In the genomic region with DNA sequence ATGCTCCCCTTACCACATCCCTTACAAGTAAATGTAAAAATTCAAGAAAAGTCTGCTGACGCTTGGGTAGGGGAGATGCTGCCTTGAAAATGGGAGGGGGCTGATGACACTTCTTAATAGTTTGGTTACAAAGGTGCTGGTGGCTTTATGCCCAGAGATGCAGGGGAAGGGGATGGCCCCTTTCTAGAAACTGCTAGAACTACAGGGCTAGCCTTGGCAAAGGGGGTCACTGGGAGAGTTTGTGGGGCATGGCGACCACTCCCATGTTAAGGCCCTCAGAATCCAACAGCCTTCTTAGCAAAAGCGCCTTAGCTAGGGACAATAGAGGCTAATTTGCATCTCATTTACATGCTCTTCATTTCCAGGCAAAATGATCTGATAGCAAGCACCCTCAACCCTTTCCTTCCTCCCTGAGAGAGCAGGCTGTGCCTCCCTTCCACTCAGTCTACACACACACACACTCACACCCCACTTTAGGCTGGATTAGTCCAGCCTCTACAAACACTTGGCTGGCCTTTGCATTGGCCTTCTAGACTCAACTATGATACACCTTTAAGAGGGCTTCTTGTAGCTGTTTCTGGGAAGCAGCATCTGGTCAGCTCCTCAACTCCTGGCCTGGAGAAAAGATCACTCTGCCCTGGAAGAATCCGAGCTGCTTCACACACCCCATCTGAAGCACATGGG, we compare ENCODE assay signal across 13 cellular contexts. TPM values are rescaled to one million over a fixed set of nuclear protein-coding genes. Genes with fewer than 3 reads are reported as not detected.
DNase-seq lines count a peak whose midpoint lies in the region; ATAC-seq and TF ChIP-seq lines count a peak whose summit lies in the region.
"Had no signal": no experiment of that assay in that cellular context is flagged by ENCODE, and none has a peak within 500 bp of the region (broad histone marks: within the 10 kb centered on the region; RNA-seq: fewer than 3 reads in every experiment).

No MANE protein-coding gene starts in this region.

- H3K27me3 Mint-ChIP-seq in chondrocyte (ENCODE audit: low read depth), result no peaks in the 10 kb centered on the region

- no peak overlapping the region for H3K4me3 Mint-ChIP-seq in chondrocyte (ENCODE audit: unreplicated experiment)

- peaks cover 7% of the 10 kb centered on the region for H3K36me3 ChIP-seq in mesodermal cell (ENCODE audit: control insufficient read depth, insufficient read depth, low read length)
- H3K36me3 ChIP-seq in suprapubic skin, result peaks cover 6% of the 10 kb centered on the region

- peak overlapping the region; percentile 68 for H3K4me3 ChIP-seq in mesodermal cell (ENCODE audit: extremely low read depth, insufficient read depth, low read length, poor library complexity, severe bottlenecking)
- H3K4me3 ChIP-seq in suprapubic skin, result peak overlapping the region; percentile 91

- H3K4me1 ChIP-seq in mesodermal cell (ENCODE audit: control insufficient read depth, insufficient read depth, low read length, poor library complexity, severe bottlenecking) (peaks cover 20% of the 10 kb centered on the region), suprapubic skin (peaks cover 27% of the 10 kb centered on the region)

- no peak for TF ChIP-seq POLR2A in suprapubic skin (IDR thresholded peaks at IDR 0.05)

- 68 to 72% methylated on average over 3 to 4 of the region's 4 CpGs for WGBS in mesodermal cell (ENCODE audit: insufficient coverage in 2 of 2), 2 experiments
- WGBS in suprapubic skin, result 69% methylated on average over 4 of the region's 4 CpGs

- no peak for TF ChIP-seq CTCF in chondrocyte (IDR thresholded peaks at IDR 0.05)
- TF ChIP-seq CTCF in suprapubic skin (IDR thresholded peaks at IDR 0.05), result no peak

- H3K9me3 ChIP-seq in mesodermal cell (ENCODE audit: control insufficient read depth, low read length) (no peaks in the 10 kb centered on the region), suprapubic skin (no peaks in the 10 kb centered on the region)

- DNase-seq in DMS53 (lab: John Stamatoyannopoulos, UW) (peak; percentile 57), DMS53 treated with DMSO at 0.1 percent for 48 hours (lab: John Stamatoyannopoulos, UW; ENCODE audit: unreplicated experiment) (no peak), chondrocyte (ENCODE audit: low spot score) (peak; percentile 50), suprapubic skin (ENCODE audit: low spot score in 2 of 2) (no peak), NCI-H2227 treated with DMSO at 0.1 percent for 48 hours (lab: John Stamatoyannopoulos, UW) (no peak), NCI-H146 treated with DMSO at 0.1 percent for 48 hours (lab: John Stamatoyannopoulos, UW; ENCODE audit: unreplicated experiment) (no peak)
- DNase-seq: activated CD4-positive, alpha-beta memory T cell treated with anti-CD3 and anti-CD28 coated beads, Interleukin-2, amount 10 ng/mL, durations not matched to agents 7 days and 5 days; cerebellar nuclear complex had no signal

- H3K27ac Mint-ChIP-seq in chondrocyte (ENCODE audit: unreplicated experiment), result peak overlapping the region; percentile 1
- H3K27ac Mint-ChIP-seq: activated CD4-positive, alpha-beta memory T cell treated with anti-CD3 and anti-CD28 coated beads, Interleukin-2, amount 10 ng/mL, durations not matched to agents 7 days and 5 days had no signal

- H3K9me3 Mint-ChIP-seq in chondrocyte (ENCODE audit: low read depth), result no peaks in the 10 kb centered on the region
- H3K9me3 Mint-ChIP-seq: activated CD4-positive, alpha-beta memory T cell treated with anti-CD3 and anti-CD28 coated beads, Interleukin-2, amount 10 ng/mL, durations not matched to agents 7 days and 5 days had no signal

- H3K27ac ChIP-seq in mesodermal cell (ENCODE audit: low read depth, low read length, severe bottlenecking) (no peak overlapping the region), suprapubic skin (no peak overlapping the region)
- H3K27ac ChIP-seq: 22Rv1 had no signal

- TF ChIP-seq EP300 in suprapubic skin (IDR thresholded peaks at IDR 0.05), result no peak

- no peaks in the 10 kb centered on the region for H3K27me3 ChIP-seq in suprapubic skin

- peaks cover 36% of the 10 kb centered on the region for H3K4me1 Mint-ChIP-seq in chondrocyte (ENCODE audit: low read depth)

- ATAC-seq in HG03521 (IDR thresholded peaks at IDR 0.05; ENCODE audit: unreplicated experiment), result no peak

- H3K36me3 Mint-ChIP-seq in chondrocyte (ENCODE audit: low read depth), result no peaks in the 10 kb centered on the region

RNA-seq across cellular contexts. Expression of a gene that starts 1.8 kb away (rescaled TPM):
- total RNA-seq in chondrocyte (7.0 to 9.2 TPM (median 8.9 TPM) in 3 replicates), suprapubic skin (10 to 100 TPM in 3 of 4 donors, 1 to 10 TPM in 1; 5.5 to 19.0 (median 14.9) TPM)
- polyA plus RNA-seq in mesodermal cell (2013, experiment 1 of 2), result 30.0 TPM
- 18.4 TPM for polyA plus RNA-seq in mesodermal cell (2013, experiment 2 of 2)

RNA-seq across cellular contexts. Expression of a gene that starts 11.8 kb away (rescaled TPM):
- not detected in 3 replicates for total RNA-seq in chondrocyte
- not detected for polyA plus RNA-seq in mesodermal cell (2013, experiment 1 of 2)
- polyA plus RNA-seq in mesodermal cell (2013, experiment 2 of 2), result not detected
- total RNA-seq in suprapubic skin, result 1 to 10 TPM; 1.0 to 2.5 (median 1.5) TPM
- total RNA-seq: MCF 10A had no signal
- polyA plus RNA-seq: keratinocyte had no signal

RNA-seq across cellular contexts. Expression of a gene that starts 21.1 kb away (rescaled TPM):
- total RNA-seq in chondrocyte (9.3 to 10.0 TPM (median 9.9 TPM) in 3 replicates), suprapubic skin (10 to 100 TPM in 3 of 4 donors, 1 to 10 TPM in 1; 8.4 to 15.2 (median 12.5) TPM)
- 11.7 TPM for polyA plus RNA-seq in mesodermal cell (2013, experiment 1 of 2)
- 11.4 TPM for polyA plus RNA-seq in mesodermal cell (2013, experiment 2 of 2)

RNA-seq across cellular contexts. Expression of a gene that starts 21.3 kb away (rescaled TPM):
- total RNA-seq in chondrocyte (39.6 to 44.3 TPM (median 40.7 TPM) in 3 replicates), suprapubic skin (10 to 100 TPM; 29.6 to 40.6 (median 35.4) TPM)
- 47.4 TPM for polyA plus RNA-seq in mesodermal cell (2013, experiment 1 of 2)
- polyA plus RNA-seq in mesodermal cell (2013, experiment 2 of 2), result 39.3 TPM

RNA-seq across cellular contexts. Expression of a gene that starts 31.2 kb away (rescaled TPM):
- 0.60 to 1.9 TPM in 2 of 3 replicates, not detected in the other for total RNA-seq in chondrocyte
- polyA plus RNA-seq in mesodermal cell (2013, experiment 1 of 2), result 0.81 TPM
- not detected for polyA plus RNA-seq in mesodermal cell (2013, experiment 2 of 2)
- not detected for total RNA-seq in suprapubic skin
- total RNA-seq: MCF 10A had no signal

Comparison
In these comparisons a context has a peak if more than half of its experiments do, and no peak if none do; other contexts are left out.
1. DNase-seq: peak in DMS53 (single experiment) and chondrocyte (single experiment); none in DMS53 treated with DMSO at 0.1 percent for 48 hours (single experiment), suprapubic skin (0 of 2), NCI-H2227 treated with DMSO at 0.1 percent for 48 hours (single experiment) and NCI-H146 treated with DMSO at 0.1 percent for 48 hours (single experiment).